In genomic region chr7:108080094-108080656, GRCh38 we compare ENCODE assay signal across 1 cellular context.
A peak's percentile ranks its signal among the peaks of the same experiment; 100 is the strongest.
TF ChIP-seq lines count a peak whose summit lies in the region.

No MANE protein-coding gene starts in this region.

TF ChIP-seq in K562, 482 proteins besides CTCF, POLR2A, EP300 and RAD21 (continued from another document and continues in another):
- no peak for TF ChIP-seq CHD7 (IDR thresholded peaks at IDR 0.05; ENCODE audit: low read depth, low read length)
- TF ChIP-seq, protein P1, sequence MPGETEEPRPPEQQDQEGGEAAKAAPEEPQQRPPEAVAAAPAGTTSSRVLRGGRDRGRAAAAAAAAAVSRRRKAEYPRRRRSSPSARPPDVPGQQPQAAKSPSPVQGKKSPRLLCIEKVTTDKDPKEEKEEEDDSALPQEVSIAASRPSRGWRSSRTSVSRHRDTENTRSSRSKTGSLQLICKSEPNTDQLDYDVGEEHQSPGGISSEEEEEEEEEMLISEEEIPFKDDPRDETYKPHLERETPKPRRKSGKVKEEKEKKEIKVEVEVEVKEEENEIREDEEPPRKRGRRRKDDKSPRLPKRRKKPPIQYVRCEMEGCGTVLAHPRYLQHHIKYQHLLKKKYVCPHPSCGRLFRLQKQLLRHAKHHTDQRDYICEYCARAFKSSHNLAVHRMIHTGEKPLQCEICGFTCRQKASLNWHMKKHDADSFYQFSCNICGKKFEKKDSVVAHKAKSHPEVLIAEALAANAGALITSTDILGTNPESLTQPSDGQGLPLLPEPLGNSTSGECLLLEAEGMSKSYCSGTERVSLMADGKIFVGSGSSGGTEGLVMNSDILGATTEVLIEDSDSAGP (CRISPR knock-in tag; IDR thresholded peaks at IDR 0.05): no peak
- TF ChIP-seq BCOR (IDR thresholded peaks at IDR 0.05): peak; percentile 40
- TF ChIP-seq NFXL1 (CRISPR knock-in tag; IDR thresholded peaks at IDR 0.05): no peak
- no peak for TF ChIP-seq HMBOX1 (IDR thresholded peaks at IDR 0.05)
- TF ChIP-seq PBX2 (CRISPR knock-in tag; IDR thresholded peaks at IDR 0.05; ENCODE audit: low read depth): peak; percentile 67; the same call in 1 of the 2 replicates
- TF ChIP-seq PBX2 (tag; conservative IDR thresholded peaks at IDR 0.05; ENCODE audit: low read depth): peak; percentile 99
- no peak for TF ChIP-seq ZNF133 (CRISPR knock-in tag; IDR thresholded peaks at IDR 0.05)
- TF ChIP-seq, protein P2, sequence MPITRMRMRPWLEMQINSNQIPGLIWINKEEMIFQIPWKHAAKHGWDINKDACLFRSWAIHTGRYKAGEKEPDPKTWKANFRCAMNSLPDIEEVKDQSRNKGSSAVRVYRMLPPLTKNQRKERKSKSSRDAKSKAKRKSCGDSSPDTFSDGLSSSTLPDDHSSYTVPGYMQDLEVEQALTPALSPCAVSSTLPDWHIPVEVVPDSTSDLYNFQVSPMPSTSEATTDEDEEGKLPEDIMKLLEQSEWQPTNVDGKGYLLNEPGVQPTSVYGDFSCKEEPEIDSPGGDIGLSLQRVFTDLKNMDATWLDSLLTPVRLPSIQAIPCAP (CRISPR knock-in tag; IDR thresholded peaks at IDR 0.05; ENCODE audit: borderline replicate concordance): no peak
- peak; percentile 60; the same call in 1 of the 2 replicates for TF ChIP-seq CC2D1A (IDR thresholded peaks at IDR 0.05)
- TF ChIP-seq FOXA1 (IDR thresholded peaks at IDR 0.05; ENCODE audit: borderline replicate concordance): no peak
- TF ChIP-seq TAF15 (IDR thresholded peaks at IDR 0.05; ENCODE audit: low read depth, low read length): no peak
- TF ChIP-seq ZSCAN29 (IDR thresholded peaks at IDR 0.05): no peak
- TF ChIP-seq CHD4 (IDR thresholded peaks at IDR 0.05; ENCODE audit: insufficient read depth, insufficient replicate concordance, low read depth, low read length, poor library complexity, severe bottlenecking): no peak
- no peak for TF ChIP-seq ETS1 (conservative IDR thresholded peaks at IDR 0.05; ENCODE audit: control insufficient read depth, low read depth, low read length)
- TF ChIP-seq RCOR1 (IDR thresholded peaks at IDR 0.05; ENCODE audit: borderline replicate concordance in 1 of 2, low read depth in 2 of 2, low read length in 2 of 2): peak in 1 of 2 experiments; percentile 71; a peak in 2 of 4 replicates
- TF ChIP-seq ZBTB43 (CRISPR knock-in tag; IDR thresholded peaks at IDR 0.05): no peak
- TF ChIP-seq TRIM24 (IDR thresholded peaks at IDR 0.05): peak; percentile 48 to 76; a peak in 3 of 4 replicates
- no peak for TF ChIP-seq RUNX1 (IDR thresholded peaks at IDR 0.05; ENCODE audit: low read depth)
- TF ChIP-seq NBN (IDR thresholded peaks at IDR 0.05; ENCODE audit: low read depth): peak; percentile 88
- TF ChIP-seq ZBTB5 (IDR thresholded peaks at IDR 0.05): 0 out of 2 replicates have a peak, but pooled peaks have one; percentile 53
- no peak for TF ChIP-seq RBFOX2 (IDR thresholded peaks at IDR 0.05; ENCODE audit: low read depth, low read length)
- no peak for TF ChIP-seq ZNF347 (CRISPR knock-in tag; IDR thresholded peaks at IDR 0.05; ENCODE audit: low read depth)
- TF ChIP-seq BMI1 (IDR thresholded peaks at IDR 0.05; ENCODE audit: low read length): no peak
- peak; percentile 93 for TF ChIP-seq POLR2AphosphoS5 (IDR thresholded peaks at IDR 0.05; ENCODE audit: control insufficient read depth, insufficient read depth, low read depth, low read length)
- no peak for TF ChIP-seq RBM39 (optimal IDR thresholded peaks at IDR 0.05; ENCODE audit: low read depth, low read length)
